ENCODE assay signal across 22 cellular contexts in genomic region chr11:129148487-129148886, GRCh38. TPM values are rescaled to one million over a fixed set of nuclear protein-coding genes. Genes with fewer than 3 reads are reported as not detected.
DNase-seq lines count a peak whose midpoint lies in the region; ATAC-seq and TF ChIP-seq lines count a peak whose summit lies in the region.
"Had no signal": no experiment of that assay in that cellular context is flagged by ENCODE, and none has a peak within 500 bp of the region (broad histone marks: within the 10 kb centered on the region; RNA-seq: fewer than 3 reads in every experiment).

No MANE protein-coding gene starts in this region.

- H3F3A ChIP-seq in GM23338 (replicated peaks; ENCODE audit: low read depth), result no peaks in the 10 kb centered on the region

- DNase-seq in GM23338 (ENCODE audit: low spot score) (no peak), LoVo (ENCODE audit: low spot score) (peak; percentile 35), endodermal cell (peak; percentile 79), mucosa of descending colon (no peak)
- DNase-seq in activated CD4-positive, alpha-beta T cell treated with anti-CD3 and anti-CD28 coated beads, Interleukin-2, amount 10 ng/mL, durations not matched to agents 7 days and 5 days, result no peak
- DNase-seq: ACHN, AML-193, DMS 273 treated with DMSO at 0.1 percent for 48 hours, GDM1, HCEC 1CT, KBM-7, NCI-H1417, NCI-H2029, NCI-H446, NCI-H526 treated with DMSO at 0.1 percent for 48 hours, SIG-M5, T-cell had no signal

- intact Hi-C loops in mucosa of descending colon (cut with DNase I, micrococcal nuclease), result no loop called here

- peaks cover 33% of the 10 kb centered on the region for H3K9me3 ChIP-seq in endodermal cell (ENCODE audit: control insufficient read depth, low read length)
- peaks cover 15% of the 10 kb centered on the region for H3K9me3 ChIP-seq in mucosa of descending colon

- H3K27ac Mint-ChIP-seq in GM23338 (peak overlapping the region; percentile 54; the same call in 1 of the 2 replicates), endodermal cell (peak overlapping the region; percentile 38)
- no peak overlapping the region for H3K27ac Mint-ChIP-seq in activated CD4-positive, alpha-beta T cell treated with anti-CD3 and anti-CD28 coated beads, Interleukin-2, amount 10 ng/mL, durations not matched to agents 7 days and 5 days
- H3K27ac Mint-ChIP-seq: CD14-positive monocyte, T-cell had no signal

- no peak overlapping the region for H3K4me2 ChIP-seq in GM23338

- POLR2A ChIA-PET in activated CD4-positive, alpha-beta T cell treated with anti-CD3 and anti-CD28 coated beads, Interleukin-2, amount 10 ng/mL, durations not matched to agents 7 days and 5 days (lab: Charles Lee), result no interaction called here

- H3K36me3 ChIP-seq in GM23338 (ENCODE audit: insufficient read depth) (no peaks in the 10 kb centered on the region), endodermal cell (ENCODE audit: control insufficient read depth, insufficient read depth, low read length) (no peaks in the 10 kb centered on the region), mucosa of descending colon (ENCODE audit: low read depth) (no peaks in the 10 kb centered on the region)

- H3K27me3 ChIP-seq in GM23338 (ENCODE audit: insufficient read depth) (no peaks in the 10 kb centered on the region), endodermal cell (ENCODE audit: control insufficient read depth, insufficient read depth, low read length, poor library complexity, severe bottlenecking) (no peaks in the 10 kb centered on the region)

- H3K27me3 Mint-ChIP-seq in GM23338 (ENCODE audit: insufficient read depth, low read depth, poor library complexity) (no peaks in the 10 kb centered on the region), endodermal cell (ENCODE audit: insufficient read depth) (no peaks in the 10 kb centered on the region)
- H3K27me3 Mint-ChIP-seq in activated CD4-positive, alpha-beta T cell treated with anti-CD3 and anti-CD28 coated beads, Interleukin-2, amount 10 ng/mL, durations not matched to agents 7 days and 5 days, result no peaks in the 10 kb centered on the region

- H3K27ac ChIP-seq in GM23338 (ENCODE audit: low read depth) (no peak overlapping the region), endodermal cell (ENCODE audit: low read depth, low read length) (no peak overlapping the region)
- H3K27ac ChIP-seq: RWPE1 had no signal

- peaks cover 54% of the 10 kb centered on the region for H3K79me2 ChIP-seq in GM23338 (replicated peaks; ENCODE audit: insufficient read depth)

- H3K4me1 Mint-ChIP-seq in GM23338 (peaks cover 26% of the 10 kb centered on the region), endodermal cell (peaks cover 32% of the 10 kb centered on the region)
- no peaks in the 10 kb centered on the region for H3K4me1 Mint-ChIP-seq in activated CD4-positive, alpha-beta T cell treated with anti-CD3 and anti-CD28 coated beads, Interleukin-2, amount 10 ng/mL, durations not matched to agents 7 days and 5 days
- H3K4me1 Mint-ChIP-seq: CD14-positive monocyte, T-cell had no signal

- H2AFZ ChIP-seq in GM23338, result no peak overlapping the region

- TF ChIP-seq CTCF in GM23338 (conservative IDR thresholded peaks at IDR 0.05; ENCODE audit: low read depth in 2 of 2) (no peak), endodermal cell (conservative IDR thresholded peaks at IDR 0.05) (no peak), mucosa of descending colon (IDR thresholded peaks at IDR 0.05) (no peak)

- H3K36me3 Mint-ChIP-seq in GM23338 (ENCODE audit: low read depth), result peaks cover 39% of the 10 kb centered on the region; the same call in 2 of the 3 replicates
- peaks cover 35% of the 10 kb centered on the region for H3K36me3 Mint-ChIP-seq in endodermal cell (ENCODE audit: low read depth)
- peaks cover 3% of the 10 kb centered on the region for H3K36me3 Mint-ChIP-seq in activated CD4-positive, alpha-beta T cell treated with anti-CD3 and anti-CD28 coated beads, Interleukin-2, amount 10 ng/mL, durations not matched to agents 7 days and 5 days (ENCODE audit: low read depth)

- H3K4me3 ChIP-seq in GM23338 (no peak overlapping the region), endodermal cell (ENCODE audit: low read length) (peak overlapping the region; percentile 76), mucosa of descending colon (no peak overlapping the region)

- H3K9ac ChIP-seq in endodermal cell (ENCODE audit: extremely low read depth, low read length, poor library complexity, severe bottlenecking), result peak overlapping the region; percentile 11

- H3K4me3 Mint-ChIP-seq in GM23338 (no peak overlapping the region), endodermal cell (peak overlapping the region; percentile 7)
- no peak overlapping the region for H3K4me3 Mint-ChIP-seq in activated CD4-positive, alpha-beta T cell treated with anti-CD3 and anti-CD28 coated beads, Interleukin-2, amount 10 ng/mL, durations not matched to agents 7 days and 5 days
- H3K4me3 Mint-ChIP-seq: CD14-positive monocyte, T-cell had no signal

- peaks cover 26% of the 10 kb centered on the region for H3K4me1 ChIP-seq in GM23338 (ENCODE audit: insufficient read depth)
- peaks cover 9% of the 10 kb centered on the region for H3K4me1 ChIP-seq in endodermal cell (ENCODE audit: control insufficient read depth, insufficient read depth, low read length)
- no peaks in the 10 kb centered on the region for H3K4me1 ChIP-seq in mucosa of descending colon (ENCODE audit: low read depth)

- H3K9me3 Mint-ChIP-seq in GM23338 (peaks cover 22% of the 10 kb centered on the region), endodermal cell (peaks cover 60% of the 10 kb centered on the region)
- H3K9me3 Mint-ChIP-seq in activated CD4-positive, alpha-beta T cell treated with anti-CD3 and anti-CD28 coated beads, Interleukin-2, amount 10 ng/mL, durations not matched to agents 7 days and 5 days, result peaks cover 22% of the 10 kb centered on the region

- CTCF ChIA-PET in activated CD4-positive, alpha-beta T cell treated with anti-CD3 and anti-CD28 coated beads, Interleukin-2, amount 10 ng/mL, durations not matched to agents 7 days and 5 days (lab: Charles Lee), result no interaction called here

- 21 to 45% methylated on average over 2 of the region's 2 CpGs for WGBS in endodermal cell (ENCODE audit: insufficient coverage in 1 of 2, insufficient read length in 1 of 2), 2 experiments

- H3K9me2 ChIP-seq in GM23338 (ENCODE audit: insufficient read depth), result no peaks in the 10 kb centered on the region

- no peaks in the 10 kb centered on the region for H4K20me1 ChIP-seq in GM23338 (replicated peaks; ENCODE audit: insufficient read depth)

- ATAC-seq in GM23338 (no peak), mucosa of descending colon (peak; percentile 70), GM18861 (IDR thresholded peaks at IDR 0.05; ENCODE audit: unreplicated experiment) (no peak), GM21619 (IDR thresholded peaks at IDR 0.05; ENCODE audit: unreplicated experiment) (no peak)
- ATAC-seq: SK-N-SH treated with all-trans-retinoic acid at 6 μM for 48 hours, T-cell had no signal

RNA-seq across cellular contexts. Expression of gene ARHGAP32, which starts 43.6 kb away (rescaled TPM):
- total RNA-seq in GM23338 (2014; rRNA removed; shearing (Covaris generic)), result 15.3 and 17.2 TPM in 2 replicates
- 3.4 and 3.9 TPM in 2 replicates for polyA plus RNA-seq in GM23338 (2016; fragmentation: Nextera tagmentation; extraction: Ambion mirVana)
- total RNA-seq in endodermal cell (10 to 100 TPM; 36.4 to 65.8 TPM), mucosa of descending colon (10 to 100 TPM; 44.2 to 95.5 (median 62.0) TPM)
- polyA plus RNA-seq in endodermal cell (2013, experiment 1 of 2), result 28.4 TPM
- 25.8 TPM for polyA plus RNA-seq in endodermal cell (2013, experiment 2 of 2)
- 1 to 10 TPM; 4.8 to 5.1 TPM for total RNA-seq in activated CD4-positive, alpha-beta T cell treated with anti-CD3 and anti-CD28 coated beads, Interleukin-2, amount 10 ng/mL, durations not matched to agents 7 days and 5 days

Comparison
In these comparisons a context has a peak if more than half of its experiments do, and no peak if none do; other contexts are left out.
1. DNase-seq: peak in LoVo (single experiment) and endodermal cell (single experiment); none in GM23338 (single experiment), mucosa of descending colon (0 of 3) and activated CD4-positive, alpha-beta T cell treated with anti-CD3 and anti-CD28 coated beads, Interleukin-2, amount 10 ng/mL, durations not matched to agents 7 days and 5 days (single experiment).